20 cellular contexts compared by ENCODE assay signal in genomic region chr1:204704794-204705492, GRCh38. TPM values are rescaled to one million over a fixed set of nuclear protein-coding genes. Genes with fewer than 3 reads are reported as not detected.
DNase-seq lines count a peak whose midpoint lies in the region; ATAC-seq and TF ChIP-seq lines count a peak whose summit lies in the region.
"Had no signal": no experiment of that assay in that cellular context is flagged by ENCODE, and none has a peak within 500 bp of the region (broad histone marks: within the 10 kb centered on the region; RNA-seq: fewer than 3 reads in every experiment).

No MANE protein-coding gene starts in this region.

- no CpG with 5 or more reads among the region's 4 CpGs for WGBS in neuronal stem cell (ENCODE audit: extremely low coverage in 2 of 2, insufficient read length in 2 of 2, insufficient replicate concordance in 1 of 2), 2 donors

- no peak overlapping the region for H2BK5ac ChIP-seq in neuronal stem cell (ENCODE audit: low read length)

- no peak for DNase-seq in HEK293T (ENCODE audit: extremely low spot score)
- DNase-seq in erythroblast (lab: John Stamatoyannopoulos, UW) = peak; percentile 65 to 89
- DNase-seq in neuronal stem cell (ENCODE audit: low spot score) = no peak
- DNase-seq in NCI-H446 treated with DMSO at 0.1 percent for 48 hours (lab: John Stamatoyannopoulos, UW) = no peak
- no peak for DNase-seq in NCI-H128 (lab: John Stamatoyannopoulos, UW; ENCODE audit: unreplicated experiment)
- no peak for DNase-seq in stimulated activated naive CD4-positive, alpha-beta T cell treated with Interleukin-2 at 50 U/mL for 16 hours (lab: John Stamatoyannopoulos, UW)
- DNase-seq: ACHN; Calu3; CD8-positive, alpha-beta T cell; DMS 273 treated with DMSO at 0.1 percent for 48 hours; DMS53; DND-41; GM23248; HFFc6; Karpas-422 had no signal

- H2AFZ ChIP-seq in neuronal stem cell (ENCODE audit: low read length) = no peak overlapping the region
- H2AFZ ChIP-seq: GM23248 had no signal

- no peak overlapping the region for H3K4ac ChIP-seq in neuronal stem cell (ENCODE audit: low read length)

- no peaks in the 10 kb centered on the region for H3K9me3 ChIP-seq in BLaER1 treated with 17β-estradiol and CSF1 and Interleukin-3, amounts not matched to agents 10 nM and 100 nM (replicated peaks in 1 of 11)
- no peaks in the 10 kb centered on the region for H3K9me3 ChIP-seq in neuronal stem cell (replicated peaks in 1 of 2; ENCODE audit: control insufficient read depth in 2 of 2, insufficient read depth in 1 of 2, low read depth in 1 of 2, low read length in 2 of 2)
- H3K9me3 ChIP-seq: HAP-1 had no signal

- H3K18ac ChIP-seq in neuronal stem cell (ENCODE audit: low read length) = no peak overlapping the region

- POLR2A ChIA-PET in HEK293T (lab: Yijun Ruan, JAX) = interaction anchor here (0.7 kb wide), 1 partner anchor 20 kb away, joined by 3 read pairs; no protein-coding TSS in a partner anchor

- H3K27ac ChIP-seq in BLaER1 treated with 17β-estradiol and CSF1 and Interleukin-3, amounts not matched to agents 10 nM and 100 nM = peak overlapping the region in 3 of 11 experiments; percentile 2 to 80 (median 71); a peak in 6 of 22 replicates
- no peak overlapping the region for H3K27ac ChIP-seq in neuronal stem cell (replicated peaks; ENCODE audit: low read length)
- H3K27ac ChIP-seq: GM23248, HL-60 had no signal

- no peaks in the 10 kb centered on the region for H4K20me1 ChIP-seq in BLaER1 treated with 17β-estradiol and CSF1 and Interleukin-3, amounts not matched to agents 10 nM and 100 nM

- no peak for ATAC-seq in HG03460 (IDR thresholded peaks at IDR 0.05; ENCODE audit: unreplicated experiment)
- ATAC-seq: CD8-positive, alpha-beta T cell had no signal

- peak overlapping the region; percentile 3 for H2AK5ac ChIP-seq in neuronal stem cell (ENCODE audit: low read depth, low read length)

- CTCF ChIA-PET in HEK293T (lab: Yijun Ruan, JAX) = no interaction called here

- H3K79me1 ChIP-seq in neuronal stem cell (ENCODE audit: low read depth, low read length) = no peaks in the 10 kb centered on the region

- H2BK120ac ChIP-seq in neuronal stem cell (ENCODE audit: low read depth, low read length) = no peak overlapping the region

- H3K27me3 ChIP-seq in BLaER1 treated with 17β-estradiol and CSF1 and Interleukin-3, amounts not matched to agents 10 nM and 100 nM = no peaks in the 10 kb centered on the region
- H3K27me3 ChIP-seq in neuronal stem cell (ENCODE audit: control insufficient read depth in 3 of 3, insufficient read depth in 3 of 3, low read depth in 1 of 3, low read length in 3 of 3) = peaks cover 0 to 2% (median 0%) of the 10 kb centered on the region in 3 experiments

- no peaks in the 10 kb centered on the region for H3K36me3 ChIP-seq in BLaER1 treated with 17β-estradiol and CSF1 and Interleukin-3, amounts not matched to agents 10 nM and 100 nM
- H3K36me3 ChIP-seq in neuronal stem cell (replicated peaks in 1 of 2; ENCODE audit: control insufficient read depth in 2 of 2, insufficient read depth in 2 of 2, low read length in 2 of 2) = no peaks in the 10 kb centered on the region
- H3K36me3 ChIP-seq: HAP-1 had no signal

- H4K91ac ChIP-seq in neuronal stem cell (ENCODE audit: low read depth, low read length, poor library complexity) = no peak overlapping the region

- H3K4me3 ChIP-seq in BLaER1 treated with 17β-estradiol and CSF1 and Interleukin-3, amounts not matched to agents 10 nM and 100 nM = no peak overlapping the region
- H3K4me3 ChIP-seq in neuronal stem cell (ENCODE audit: low read length in 2 of 2) = no peak overlapping the region
- H3K4me3 ChIP-seq: GM23248, HAP-1 had no signal

- no peak overlapping the region for H4K8ac ChIP-seq in neuronal stem cell (ENCODE audit: low read depth, low read length)

- no peak overlapping the region for H3K23ac ChIP-seq in neuronal stem cell (ENCODE audit: low read depth, low read length, poor library complexity)

- no peak overlapping the region for H2BK12ac ChIP-seq in neuronal stem cell (ENCODE audit: low read length)

- peak overlapping the region; percentile 3 for H2BK15ac ChIP-seq in neuronal stem cell (ENCODE audit: low read length)

- no peak overlapping the region for H3K14ac ChIP-seq in neuronal stem cell (ENCODE audit: low read length)

- peaks cover 39 to 72% (median 63%) of the 10 kb centered on the region in 10 experiments for H3K4me1 ChIP-seq in BLaER1 treated with 17β-estradiol and CSF1 and Interleukin-3, amounts not matched to agents 10 nM and 100 nM
- H3K4me1 ChIP-seq in neuronal stem cell (ENCODE audit: control insufficient read depth in 2 of 2, insufficient read depth in 1 of 2, low read depth in 1 of 2, low read length in 2 of 2) = peaks cover 17 to 21% of the 10 kb centered on the region in 2 donors
- H3K4me1 ChIP-seq: HAP-1 had no signal

- peak overlapping the region; percentile 58 to 89 (median 79); a peak in 18 of 22 replicates for H3K4me2 ChIP-seq in BLaER1 treated with 17β-estradiol and CSF1 and Interleukin-3, amounts not matched to agents 10 nM and 100 nM
- no peak overlapping the region for H3K4me2 ChIP-seq in neuronal stem cell (ENCODE audit: insufficient read depth, low read length, poor library complexity, severe bottlenecking)

- H3K9ac ChIP-seq in BLaER1 treated with 17β-estradiol and CSF1 and Interleukin-3, amounts not matched to agents 10 nM and 100 nM = no peak overlapping the region
- no peak overlapping the region for H3K9ac ChIP-seq in neuronal stem cell (ENCODE audit: low read depth, low read length, poor library complexity)
- H3K9ac ChIP-seq: GM23248 had no signal

- no peak for TF ChIP-seq POLR2A in erythroblast (IDR thresholded peaks at IDR 0.05; ENCODE audit: low read length)

TF ChIP-seq in HEK293T, 16 proteins besides CTCF, POLR2A, EP300 and RAD21:
- TF ChIP-seq PKNOX1 (IDR thresholded peaks at IDR 0.05) (0 out of 2 replicates have a peak, but pooled peaks have one; percentile 2), FOXM1 (IDR thresholded peaks at IDR 0.05; ENCODE audit: borderline replicate concordance) (no peak)

RNA-seq across cellular contexts. Expression of gene LRRN2, which starts 19.4 kb away (rescaled TPM):
- 7.0 TPM for polyA plus RNA-seq in neuronal stem cell (2013, experiment 1 of 2)
- polyA plus RNA-seq in neuronal stem cell (2013, experiment 2 of 2) = 7.3 TPM
- polyA plus RNA-seq: BJ, GM23248 had no signal

Comparison
In these comparisons a context has a peak if more than half of its experiments do, and no peak if none do; other contexts are left out.
1. DNase-seq: peak in erythroblast (2 of 2); none in HEK293T (single experiment), neuronal stem cell (single experiment), NCI-H446 treated with DMSO at 0.1 percent for 48 hours (single experiment), NCI-H128 (single experiment) and stimulated activated naive CD4-positive, alpha-beta T cell treated with Interleukin-2 at 50 U/mL for 16 hours (single experiment).